In the genomic region with DNA sequence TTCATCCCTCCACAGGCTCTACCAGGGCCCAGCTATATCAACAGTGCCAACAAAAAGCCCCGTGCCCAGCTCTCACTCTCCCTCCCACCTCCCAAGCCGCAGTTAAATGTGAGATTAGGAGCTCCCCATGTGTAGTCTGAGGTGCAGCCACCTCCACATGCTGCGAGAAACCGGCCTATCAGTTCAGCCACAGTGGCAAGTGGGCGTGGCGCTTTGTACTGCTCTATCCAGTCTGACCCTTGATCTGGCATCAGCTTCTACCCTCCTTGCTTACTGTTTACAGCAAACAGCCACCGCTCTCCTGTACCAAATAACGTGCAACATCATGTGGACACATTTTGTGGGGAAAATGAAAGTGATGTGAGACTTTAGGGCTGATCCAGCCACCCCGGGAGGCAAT, we compare ENCODE assay signal across 23 cellular contexts. TPM values are rescaled to one million over a fixed set of nuclear protein-coding genes. Genes with fewer than 3 reads are reported as not detected.
DNase-seq lines count a peak whose midpoint lies in the region; ATAC-seq and TF ChIP-seq lines count a peak whose summit lies in the region.
"Had no signal": no experiment of that assay in that cellular context is flagged by ENCODE, and none has a peak within 500 bp of the region (broad histone marks: within the 10 kb centered on the region; RNA-seq: fewer than 3 reads in every experiment).

No MANE protein-coding gene starts in this region.

- no peaks in the 10 kb centered on the region for H3K9me2 ChIP-seq in hepatocyte (replicated peaks; ENCODE audit: insufficient read depth)

- H3K79me2 ChIP-seq in hepatocyte (no peaks in the 10 kb centered on the region), osteoblast (ENCODE audit: insufficient read depth, low read length) (no peaks in the 10 kb centered on the region)

- H3K36me3 Mint-ChIP-seq in glutamatergic neuron (ENCODE audit: unreplicated experiment), result no peaks in the 10 kb centered on the region
- H3K36me3 Mint-ChIP-seq: activated naive CD4-positive, alpha-beta T cell treated with anti-CD3 and anti-CD28 coated beads, Interleukin-2, amount 10 ng/mL, durations not matched to agents 7 days and 5 days; CD4-positive, alpha-beta memory T cell had no signal

- intact Hi-C loops in sciatic nerve (cut with DNase I), result no loop called here

- WGBS in hepatocyte (ENCODE audit: low lambda C conversion rate, missing lambda C conversion rate), result 84% methylated on average over 9 of the region's 9 CpGs

- H3K27me3 ChIP-seq in RWPE2 (ENCODE audit: insufficient read depth, poor library complexity, severe bottlenecking) (no peaks in the 10 kb centered on the region), hepatocyte (no peaks in the 10 kb centered on the region), osteoblast (ENCODE audit: insufficient read depth, low read length) (no peaks in the 10 kb centered on the region)

- peak; percentile 16; the same call in 2 of the 3 replicates for ATAC-seq in RWPE2 (ENCODE audit: low read depth)
- no peak for ATAC-seq in sciatic nerve
- no peak for ATAC-seq in GM21423 (IDR thresholded peaks at IDR 0.05; ENCODE audit: unreplicated experiment)
- ATAC-seq: Right ventricle myocardium inferior had no signal

- H3K36me3 ChIP-seq in HEK293 (ENCODE audit: control insufficient read depth in 2 of 2, insufficient read depth in 1 of 2, low read length in 2 of 2) (no peaks in the 10 kb centered on the region), RWPE2 (ENCODE audit: low read depth) (peaks cover 50% of the 10 kb centered on the region), hepatocyte (replicated peaks; ENCODE audit: insufficient read depth, low read depth) (no peaks in the 10 kb centered on the region), osteoblast (ENCODE audit: insufficient read depth, low read length) (no peaks in the 10 kb centered on the region)
- H3K36me3 ChIP-seq: suprapubic skin, WERI-Rb-1 had no signal

- no peak for TF ChIP-seq CTCF in HEK293 (tag by site-specific recombination; IDR thresholded peaks at IDR 0.05)
- TF ChIP-seq CTCF in RWPE2 (IDR thresholded peaks at IDR 0.05; ENCODE audit: poor library complexity, severe bottlenecking), result no peak
- no peak for TF ChIP-seq CTCF in hepatocyte (IDR thresholded peaks at IDR 0.05; ENCODE audit: poor library complexity)
- no peak for TF ChIP-seq CTCF in osteoblast (IDR thresholded peaks at IDR 0.05; ENCODE audit: extremely low read depth, low read depth, low read length)
- TF ChIP-seq CTCF in glutamatergic neuron (IDR thresholded peaks at IDR 0.05; ENCODE audit: partially characterized antibody, unreplicated experiment), result no peak

- H3K4me1 Mint-ChIP-seq in glutamatergic neuron (ENCODE audit: low read depth, unreplicated experiment), result no peaks in the 10 kb centered on the region

- H2AFZ ChIP-seq in hepatocyte, result no peak overlapping the region
- no peak overlapping the region for H2AFZ ChIP-seq in osteoblast (ENCODE audit: low read length)

- POLR2A ChIA-PET in HEK293 (lab: Yijun Ruan, JAX), result interaction anchor here (0.8 kb wide), 1 partner anchor 903 kb away, joined by 3 read pairs; a partner anchor contains a TSS

- H3K27ac Mint-ChIP-seq in glutamatergic neuron (ENCODE audit: unreplicated experiment), result no peak overlapping the region
- H3K27ac Mint-ChIP-seq: activated CD4-positive, alpha-beta memory T cell treated with anti-CD3 and anti-CD28 coated beads, Interleukin-2, amount 10 ng/mL, durations not matched to agents 7 days and 5 days; activated naive CD4-positive, alpha-beta T cell treated with anti-CD3 and anti-CD28 coated beads, Interleukin-2, amount 10 ng/mL, durations not matched to agents 7 days and 5 days; memory B cell had no signal

- no peak overlapping the region for H3K4me2 ChIP-seq in hepatocyte
- H3K4me2 ChIP-seq in osteoblast (ENCODE audit: insufficient read depth, low read length), result no peak overlapping the region

- CTCF ChIA-PET in HEK293 (lab: Yijun Ruan, JAX), result interaction anchor here (0.9 to 1.1 kb wide), 2 partner anchors 116 to 160 kb away, joined by 3 to 4 read pairs; no protein-coding TSS in a partner anchor

- no peak overlapping the region for H3K4me3 Mint-ChIP-seq in glutamatergic neuron (ENCODE audit: unreplicated experiment)
- H3K4me3 Mint-ChIP-seq: activated CD4-positive, alpha-beta memory T cell treated with anti-CD3 and anti-CD28 coated beads, Interleukin-2, amount 10 ng/mL, durations not matched to agents 7 days and 5 days; activated naive CD4-positive, alpha-beta T cell treated with anti-CD3 and anti-CD28 coated beads, Interleukin-2, amount 10 ng/mL, durations not matched to agents 7 days and 5 days; H9; memory B cell had no signal

- peak; percentile 79 for DNase-seq in RWPE2 (ENCODE audit: low spot score)
- peak; percentile 26 for DNase-seq in hepatocyte (ENCODE audit: low spot score)
- DNase-seq in osteoblast (ENCODE audit: insufficient read length, low spot score, missing footprints), result peak; percentile 43
- no peak for DNase-seq in glutamatergic neuron
- no peak for DNase-seq in sciatic nerve (ENCODE audit: low spot score)
- no peak for DNase-seq in pons (ENCODE audit: low spot score)
- DNase-seq: activated CD4-positive, alpha-beta memory T cell treated with anti-CD3 and anti-CD28 coated beads, Interleukin-2, amount 10 ng/mL, durations not matched to agents 7 days and 5 days; activated naive CD4-positive, alpha-beta T cell treated with anti-CD3 and anti-CD28 coated beads, Interleukin-2, amount 10 ng/mL, durations not matched to agents 7 days and 5 days; activated T-cell treated with anti-CD3 and anti-CD28 coated beads, Interleukin-2, amount 50 U/mL, for 1 hour; CD4-positive, alpha-beta memory T cell; DMS79; H9; hippocampal formation; kidney; NCI-H2029 treated with DMSO at 0.1 percent for 48 hours; NCI-H510A; WERI-Rb-1 had no signal

- no peaks in the 10 kb centered on the region for H3K9me3 ChIP-seq in HEK293 (ENCODE audit: control insufficient read depth, insufficient read depth, low read depth, low read length)
- H3K9me3 ChIP-seq in RWPE2 (ENCODE audit: severe bottlenecking), result no peaks in the 10 kb centered on the region
- H3K9me3 ChIP-seq in hepatocyte (ENCODE audit: low read depth), result no peaks in the 10 kb centered on the region
- H3K9me3 ChIP-seq in osteoblast (ENCODE audit: low read depth, low read length), result no peaks in the 10 kb centered on the region
- H3K9me3 ChIP-seq: suprapubic skin had no signal

- H3K4me1 ChIP-seq in HEK293 (ENCODE audit: control insufficient read depth, insufficient read depth, low read length), result peaks cover 4% of the 10 kb centered on the region
- peaks cover 43% of the 10 kb centered on the region for H3K4me1 ChIP-seq in RWPE2 (ENCODE audit: insufficient read depth, poor library complexity, severe bottlenecking)
- peaks cover 3% of the 10 kb centered on the region for H3K4me1 ChIP-seq in hepatocyte (ENCODE audit: insufficient read depth)
- peaks cover 8% of the 10 kb centered on the region for H3K4me1 ChIP-seq in osteoblast (ENCODE audit: insufficient read depth, low read length)

- H4K20me1 ChIP-seq in hepatocyte (ENCODE audit: insufficient read depth, poor library complexity, severe bottlenecking) (no peaks in the 10 kb centered on the region), osteoblast (ENCODE audit: insufficient read depth, low read length) (no peaks in the 10 kb centered on the region)

- no peaks in the 10 kb centered on the region for H3K9me3 Mint-ChIP-seq in glutamatergic neuron (ENCODE audit: unreplicated experiment)
- H3K9me3 Mint-ChIP-seq: activated CD4-positive, alpha-beta memory T cell treated with anti-CD3 and anti-CD28 coated beads, Interleukin-2, amount 10 ng/mL, durations not matched to agents 7 days and 5 days; activated naive CD4-positive, alpha-beta T cell treated with anti-CD3 and anti-CD28 coated beads, Interleukin-2, amount 10 ng/mL, durations not matched to agents 7 days and 5 days; CD4-positive, alpha-beta memory T cell; H9; memory B cell had no signal

- peaks cover 8% of the 10 kb centered on the region for H3K27me3 Mint-ChIP-seq in glutamatergic neuron (ENCODE audit: unreplicated experiment)
- H3K27me3 Mint-ChIP-seq: CD4-positive, alpha-beta memory T cell had no signal

- H3K27ac ChIP-seq in HEK293 (ENCODE audit: extremely low read depth, low read depth, low read length) (no peak overlapping the region), RWPE2 (ENCODE audit: poor library complexity, severe bottlenecking) (peak overlapping the region; percentile 94), hepatocyte (no peak overlapping the region), osteoblast (ENCODE audit: low read depth, low read length) (no peak overlapping the region)
- H3K27ac ChIP-seq: WERI-Rb-1 had no signal

- H3K4me3 ChIP-seq in HEK293 (ENCODE audit: low read depth, low read length) (no peak overlapping the region), RWPE2 (ENCODE audit: severe bottlenecking) (peak overlapping the region; percentile 62), hepatocyte (no peak overlapping the region), osteoblast (ENCODE audit: insufficient read depth, low read length) (no peak overlapping the region)
- H3K4me3 ChIP-seq: suprapubic skin had no signal

TF ChIP-seq in HEK293, 187 proteins besides CTCF, POLR2A, EP300 and RAD21:
- no peak for TF ChIP-seq ZNF701 (tag by site-specific recombination; IDR thresholded peaks at IDR 0.05)
- peak; percentile 58 for TF ChIP-seq KLF9 (tag by site-specific recombination; IDR thresholded peaks at IDR 0.05; ENCODE audit: low read depth)
TF ChIP-seq in HEK293: peak in this region for 1.

RNA-seq across cellular contexts. Expression of a gene that starts 1.7 kb away (rescaled TPM):
- total RNA-seq in hepatocyte (4.8 and 5.1 TPM in 2 replicates), osteoblast (1.2 and 2.5 TPM in 2 replicates), glutamatergic neuron (ENCODE audit: unreplicated experiment) (not detected), sciatic nerve (0.62 TPM)
- polyA plus RNA-seq in hepatocyte, result 14.6 and 16.5 TPM in 2 replicates
- total RNA-seq: H9, Right ventricle myocardium inferior had no signal
- polyA plus RNA-seq: neural cell had no signal

RNA-seq across cellular contexts. Expression of a gene that starts 50.2 kb away (rescaled TPM):
- total RNA-seq in hepatocyte, result 106 and 108 TPM in 2 replicates
- polyA plus RNA-seq in hepatocyte, result 109 and 123 TPM in 2 replicates
- total RNA-seq in osteoblast, result 127 and 152 TPM in 2 replicates
- 68.2 TPM for total RNA-seq in glutamatergic neuron (ENCODE audit: unreplicated experiment)
- 59.0 TPM for total RNA-seq in sciatic nerve

RNA-seq across cellular contexts. Expression of a gene that starts 50.7 kb away (rescaled TPM):
- total RNA-seq in hepatocyte, result 86.7 and 95.5 TPM in 2 replicates
- polyA plus RNA-seq in hepatocyte, result 132 and 145 TPM in 2 replicates
- 111 and 140 TPM in 2 replicates for total RNA-seq in osteoblast
- 108 TPM for total RNA-seq in glutamatergic neuron (ENCODE audit: unreplicated experiment)
- total RNA-seq in sciatic nerve, result 46.0 TPM

Comparison
In these comparisons a context has a peak if more than half of its experiments do, and no peak if none do; other contexts are left out.
1. DNase-seq: peak in RWPE2 (single experiment), hepatocyte (single experiment) and osteoblast (single experiment); none in glutamatergic neuron (single experiment), sciatic nerve (single experiment) and pons (single experiment).